ENCODE assay signal across 12 cellular contexts in genomic region chr7:56009695-56010094, GRCh38. TPM values are rescaled to one million over a fixed set of nuclear protein-coding genes. Genes with fewer than 3 reads are reported as not detected.
DNase-seq lines count a peak whose midpoint lies in the region; ATAC-seq and TF ChIP-seq lines count a peak whose summit lies in the region.
"Had no signal": no experiment of that assay in that cellular context is flagged by ENCODE, and none has a peak within 500 bp of the region (broad histone marks: within the 10 kb centered on the region; RNA-seq: fewer than 3 reads in every experiment).

No MANE protein-coding gene starts in this region.

- peaks cover 24% of the 10 kb centered on the region for H3K4me1 ChIP-seq in mammary epithelial cell (ENCODE audit: insufficient read depth, low read length)

- H3K79me2 ChIP-seq in mammary epithelial cell (ENCODE audit: insufficient read depth, low read length): no peaks in the 10 kb centered on the region

- peak; percentile 86 for DNase-seq in DMS 273 (lab: John Stamatoyannopoulos, UW; ENCODE audit: unreplicated experiment)
- DNase-seq in NCI-H2196 treated with DMSO at 0.1 percent for 48 hours (lab: John Stamatoyannopoulos, UW; ENCODE audit: unreplicated experiment): peak; percentile 95
- DNase-seq in mammary epithelial cell: peak; percentile 95
- DNase-seq in mucosa of gallbladder (ENCODE audit: low spot score): peak; percentile 51
- no peak for DNase-seq in T-helper 17 cell
- no peak for DNase-seq in SIG-M5 treated with dmso at 0.1 percent for 504 hours (lab: John Stamatoyannopoulos, UW; ENCODE audit: unreplicated experiment)
- no peak for DNase-seq in HuH-7.5 (ENCODE audit: low spot score)
- DNase-seq: activated CD4-positive, alpha-beta T cell treated with anti-CD3 and anti-CD28 coated beads for 4 hours; naive thymus-derived CD8-positive, alpha-beta T cell had no signal

- intact Hi-C loops in mammary epithelial cell (cut with micrococcal nuclease): loop anchor here (1.0 to 2.0 kb wide), 2 partner anchors 42 to 55 kb away; partner anchors contain the start of genes CCT6A, PSPH and SUMF2

- H2AFZ ChIP-seq in mammary epithelial cell (ENCODE audit: low read depth, low read length): no peak overlapping the region

- dilution Hi-C loops in mammary epithelial cell (cut with HindIII; ENCODE audit: low sequenced_read_pairs): no loop called here

- H4K20me1 ChIP-seq in mammary epithelial cell (ENCODE audit: insufficient read depth, low read length): no peaks in the 10 kb centered on the region
- H4K20me1 ChIP-seq: BLaER1 had no signal

- peak overlapping the region; percentile 86 for H3K27ac ChIP-seq in mammary epithelial cell (ENCODE audit: insufficient read depth, low read depth, low read length)
- H3K27ac ChIP-seq: BLaER1 had no signal

- CTCF ChIA-PET in mammary epithelial cell (lab: Charles Lee; ENCODE audit: low non-redundant PET): interaction anchor here (0.6 kb wide), 1 partner anchor 60 kb away, joined by 9 read pairs; no protein-coding TSS in a partner anchor

- peaks cover 10% of the 10 kb centered on the region for H3K36me3 ChIP-seq in mammary epithelial cell (ENCODE audit: insufficient read depth, low read length)

- no TSS peak for BruUV-seq in mammary epithelial cell (replicated peaks; lab: Mats Ljungman, UMichigan)

- H3K9ac ChIP-seq in mammary epithelial cell (ENCODE audit: insufficient read depth, low read length): peak overlapping the region; percentile 53
- H3K9ac ChIP-seq: BLaER1 had no signal

- 2% methylated on average over 7 of the region's 7 CpGs for WGBS in mammary epithelial cell (ENCODE audit: low coverage, missing lambda C conversion rate)

- H3K27me3 ChIP-seq in mammary epithelial cell (ENCODE audit: insufficient read depth, low read length): no peaks in the 10 kb centered on the region
- H3K27me3 ChIP-seq: BLaER1 had no signal

- in situ Hi-C loops in mammary epithelial cell (cut with MboI; ENCODE audit: low sequenced_read_pairs in 2 of 2): no loop called here

- no peak overlapping the region for H3K27ac Mint-ChIP-seq in T-helper 17 cell
- H3K27ac Mint-ChIP-seq: naive thymus-derived CD8-positive, alpha-beta T cell had no signal

- ATAC-seq in T-helper 17 cell (no peak), HG02852 (IDR thresholded peaks at IDR 0.05; ENCODE audit: unreplicated experiment) (no peak)
- ATAC-seq: GM12878; naive thymus-derived CD8-positive, alpha-beta T cell had no signal

- no peaks in the 10 kb centered on the region for H3K27me3 Mint-ChIP-seq in T-helper 17 cell
- H3K27me3 Mint-ChIP-seq: naive thymus-derived CD8-positive, alpha-beta T cell had no signal

- no peak overlapping the region for H3K4me3 Mint-ChIP-seq in T-helper 17 cell
- H3K4me3 Mint-ChIP-seq: naive thymus-derived CD8-positive, alpha-beta T cell had no signal

- TF ChIP-seq CTCF in mammary epithelial cell (conservative IDR thresholded peaks at IDR 0.05 in 1 of 2, IDR thresholded peaks at IDR 0.05 in 1 of 2; ENCODE audit: extremely low read depth in 1 of 2, insufficient read depth in 1 of 2, low read depth in 1 of 2, low read length in 2 of 2): peak in 1 of 2 donors; percentile 20

- peaks cover 2% of the 10 kb centered on the region for H3K4me1 Mint-ChIP-seq in T-helper 17 cell
- H3K4me1 Mint-ChIP-seq: naive thymus-derived CD8-positive, alpha-beta T cell had no signal

- no peaks in the 10 kb centered on the region for H3K9me3 ChIP-seq in mammary epithelial cell (replicated peaks; ENCODE audit: insufficient read depth, low read length)
- H3K9me3 ChIP-seq in T-helper 17 cell (ENCODE audit: control insufficient read depth, low read length, poor library complexity, severe bottlenecking): no peaks in the 10 kb centered on the region
- H3K9me3 ChIP-seq: BLaER1 had no signal

- H3K36me3 Mint-ChIP-seq in T-helper 17 cell (ENCODE audit: low read depth): peaks cover 2% of the 10 kb centered on the region

- peak overlapping the region; percentile 78 for H3K4me2 ChIP-seq in mammary epithelial cell (ENCODE audit: insufficient read depth, low read depth, low read length)
- H3K4me2 ChIP-seq: BLaER1 had no signal

- H3K4me3 ChIP-seq in mammary epithelial cell (replicated peaks in 1 of 3; ENCODE audit: insufficient read depth in 1 of 3, low read depth in 2 of 3, low read length in 3 of 3): no peak overlapping the region
- H3K4me3 ChIP-seq: BLaER1, GM12878 had no signal

RNA-seq across cellular contexts. Expression of gene PSPH, which starts 41.5 kb away (rescaled TPM):
- total RNA-seq in mammary epithelial cell (100 to 1,000 TPM in 1 of 2 donors, 10 to 100 TPM in 1; 54.7 to 191 TPM), mucosa of gallbladder (33.4 TPM), T-helper 17 cell (1 to 10 TPM; 1.4 to 2.4 TPM)
- 37.3 TPM for polyA plus RNA-seq in mammary epithelial cell
- polyA minus RNA-seq in mammary epithelial cell: 52.7 TPM

RNA-seq across cellular contexts. Expression of gene CCT6A, which starts 41.9 kb away (rescaled TPM):
- total RNA-seq in mammary epithelial cell (100 to 1,000 TPM; 126 to 169 TPM), mucosa of gallbladder (87.6 TPM), T-helper 17 cell (10 to 100 TPM; 43.4 to 58.4 TPM)
- 255 TPM for polyA plus RNA-seq in mammary epithelial cell
- polyA minus RNA-seq in mammary epithelial cell: 110 TPM

RNA-seq across cellular contexts. Expression of gene NIPSNAP2, which starts 45.3 kb away (rescaled TPM):
- total RNA-seq in mammary epithelial cell: 10 to 100 TPM; 56.5 to 60.7 TPM
- 36.4 TPM for polyA plus RNA-seq in mammary epithelial cell
- 97.2 TPM for polyA minus RNA-seq in mammary epithelial cell
- total RNA-seq in mucosa of gallbladder: 45.3 TPM
- total RNA-seq in T-helper 17 cell: 10 to 100 TPM; 32.7 to 42.5 TPM

RNA-seq across cellular contexts. Expression of gene SUMF2, which starts 54.4 kb away (rescaled TPM):
- total RNA-seq in mammary epithelial cell (100 to 1,000 TPM; 128 to 215 TPM), mucosa of gallbladder (245 TPM), T-helper 17 cell (100 to 1,000 TPM; 112 to 113 TPM)
- 101 TPM for polyA plus RNA-seq in mammary epithelial cell
- polyA minus RNA-seq in mammary epithelial cell: 122 TPM

RNA-seq across cellular contexts. Expression of gene MRPS17, which starts 58.0 kb away (rescaled TPM):
- total RNA-seq in mammary epithelial cell: 10 to 100 TPM; 21.8 to 33.8 TPM
- polyA plus RNA-seq in mammary epithelial cell: 25.1 TPM
- polyA minus RNA-seq in mammary epithelial cell: 0.47 TPM
- 10.8 TPM for total RNA-seq in mucosa of gallbladder
- total RNA-seq in T-helper 17 cell: 1 to 10 TPM; 6.8 to 9.5 TPM

Comparison
In these comparisons a context has a peak if more than half of its experiments do, and no peak if none do; other contexts are left out.
1. DNase-seq: peak in DMS 273 (single experiment), NCI-H2196 treated with DMSO at 0.1 percent for 48 hours (single experiment), mammary epithelial cell (single experiment) and mucosa of gallbladder (single experiment); none in T-helper 17 cell (0 of 3), SIG-M5 treated with dmso at 0.1 percent for 504 hours (single experiment) and HuH-7.5 (single experiment).
2. RNA of gene PSPH, which starts 41.5 kb away (total RNA-seq): 54.7 to 191 TPM in mammary epithelial cell and 33.4 TPM in mucosa of gallbladder (single experiment); 1.4 to 2.4 TPM in T-helper 17 cell; every median in the first group is over 10 times any median in the second.